In the genomic region with DNA sequence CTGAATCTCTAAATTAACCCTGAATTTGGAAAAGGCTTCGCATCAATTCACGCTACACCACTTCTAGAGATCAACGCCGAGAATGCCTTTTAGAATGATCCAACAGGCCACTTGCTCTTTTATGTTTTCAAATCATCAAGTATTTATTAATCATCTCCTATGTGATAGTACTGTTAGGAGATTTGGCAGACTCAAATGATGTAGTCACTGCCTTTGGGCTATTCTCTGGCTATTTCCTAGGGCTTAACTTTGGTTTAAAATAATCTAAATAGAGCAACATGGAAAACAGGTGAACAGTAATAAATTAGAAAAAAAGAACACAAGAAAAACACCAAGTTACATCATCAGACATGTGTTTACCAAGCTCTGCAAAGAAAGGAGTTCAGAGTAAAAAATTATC, we compare ENCODE assay signal across 35 cellular contexts.
"Had no signal": no experiment of that assay in that cellular context is flagged by ENCODE, and none has a peak within 500 bp of the region (broad histone marks: within the 10 kb centered on the region; RNA-seq: fewer than 3 reads in every experiment).

No MANE protein-coding gene starts in this region.

- H3K4me3 ChIP-seq: adrenal gland, MG63, PC-9 had no signal

- H3K4me3 Mint-ChIP-seq: activated B cell treated with CpG ODN at 0.5 μM for 24 hours; activated CD4-positive, alpha-beta memory T cell treated with anti-CD3 and anti-CD28 coated beads for 36 hours; activated naive CD4-positive, alpha-beta T cell treated with anti-CD3 and anti-CD28 coated beads for 36 hours; activated T-cell treated with anti-CD3 and anti-CD28 coated beads, Interleukin-2, amount 50 U/mL, for 4 hours; activated T-helper 1 cell treated with anti-CD3 and anti-CD28 coated beads, Interleukin-12 subunit alpha, Interleukin-12 subunit beta, Interleukin-2, Interleukin-4 antibody, amounts not matched to agents 30 ng/mL and 10 ng/mL and 1 ng/mL, durations not matched to agents 14 hours and 24 hours and 36 hours; brain had no signal

- H3K27ac ChIP-seq: adrenal gland, PC-9, RWPE1, VCaP had no signal

- H3K36me3 Mint-ChIP-seq: activated CD4-positive, alpha-beta memory T cell treated with anti-CD3 and anti-CD28 coated beads for 36 hours; activated naive CD4-positive, alpha-beta T cell treated with anti-CD3 and anti-CD28 coated beads, Interleukin-2, amount 50 U/mL, for 72 hours; brain had no signal

- H3K4me1 ChIP-seq: adrenal gland had no signal

- H3K27me3 ChIP-seq: adrenal gland, MG63 had no signal

- H3K9me3 Mint-ChIP-seq: activated B cell treated with CpG ODN at 0.5 μM for 24 hours; activated CD4-positive, alpha-beta memory T cell treated with anti-CD3 and anti-CD28 coated beads for 36 hours; activated naive CD4-positive, alpha-beta T cell treated with anti-CD3 and anti-CD28 coated beads for 36 hours; activated naive CD4-positive, alpha-beta T cell treated with anti-CD3 and anti-CD28 coated beads, Interleukin-2, amount 50 U/mL, for 72 hours; activated T-cell treated with anti-CD3 and anti-CD28 coated beads, Interleukin-2, amount 50 U/mL, for 4 hours; activated T-helper 1 cell treated with anti-CD3 and anti-CD28 coated beads, Interleukin-12 subunit alpha, Interleukin-12 subunit beta, Interleukin-2, Interleukin-4 antibody, amounts not matched to agents 30 ng/mL and 10 ng/mL and 1 ng/mL, durations not matched to agents 14 hours and 24 hours and 36 hours; brain had no signal

- ATAC-seq: activated naive CD4-positive, alpha-beta T cell treated with anti-CD3 and anti-CD28 coated beads, Interleukin-2, amount 50 U/mL, for 72 hours; activated T-cell treated with anti-CD3 and anti-CD28 coated beads, Interleukin-2, amount 50 U/mL, for 4 hours; Right ventricle myocardium inferior had no signal

- H3K27ac Mint-ChIP-seq: activated B cell treated with CpG ODN at 0.5 μM for 24 hours; activated CD4-positive, alpha-beta memory T cell treated with anti-CD3 and anti-CD28 coated beads for 36 hours; activated naive CD4-positive, alpha-beta T cell treated with anti-CD3 and anti-CD28 coated beads for 36 hours; activated naive CD4-positive, alpha-beta T cell treated with anti-CD3 and anti-CD28 coated beads, Interleukin-2, amount 50 U/mL, for 72 hours; activated T-helper 1 cell treated with anti-CD3 and anti-CD28 coated beads, Interleukin-12 subunit alpha, Interleukin-12 subunit beta, Interleukin-2, Interleukin-4 antibody, amounts not matched to agents 30 ng/mL and 10 ng/mL and 1 ng/mL, durations not matched to agents 14 hours and 24 hours and 36 hours; brain had no signal

- H3K36me3 ChIP-seq: adrenal gland, MG63 had no signal

- H3K4me1 Mint-ChIP-seq: brain had no signal

- DNase-seq: activated B cell treated with CpG ODN at 0.5 μM for 24 hours; activated CD4-positive, alpha-beta memory T cell treated with anti-CD3 and anti-CD28 coated beads for 36 hours; activated CD4-positive, alpha-beta T cell treated with anti-CD3 and anti-CD28 coated beads for 4 hours; activated CD4-positive, alpha-beta T cell treated with anti-CD3 and anti-CD28 coated beads, Interleukin-2, amount 50 U/mL, for 1 hour; activated CD4-positive, CD25-positive, alpha-beta regulatory T cell treated with anti-CD3 and anti-CD28 coated beads, Interleukin-2, amount 50 U/mL, for 72 hours; activated CD8-positive, alpha-beta memory T cell treated with anti-CD3 and anti-CD28 coated beads, Interleukin-2, amount 50 U/mL, for 4 hours; activated gamma-delta T cell treated with Interleukin-2 at 50 U/mL for 16 hours; activated naive CD4-positive, alpha-beta T cell treated with anti-CD3 and anti-CD28 coated beads for 36 hours; activated T-cell treated with anti-CD3 and anti-CD28 coated beads for 4 hours; activated T-cell treated with anti-CD3 and anti-CD28 coated beads, Interleukin-2, amount 50 U/mL, for 4 hours; adrenal gland; central memory CD4-positive, alpha-beta T cell; MG63; NCI-H1048; NCI-H1105 treated with DMSO at 0.1 percent for 48 hours; NCI-H1436; NCI-H1694; NCI-H1930; NCI-H2081 treated with DMSO at 0.1 percent for 48 hours; NCI-H510A; NCI-H526; NCI-H748 treated with DMSO at 0.1 percent for 48 hours; NK-92 treated with Interleukin-12 subunit alpha and Interleukin-12 subunit beta, amount 100 ng/mL, for 24 hours; PC-9; SIG-M5; SW 1271; T-helper 1 cell; T-helper 2 cell; T-helper 9 cell had no signal

- H3K9me3 ChIP-seq: adrenal gland, MG63 had no signal

- H2AFZ ChIP-seq: PC-9 had no signal

- H3K27me3 Mint-ChIP-seq: activated B cell treated with CpG ODN at 0.5 μM for 24 hours; activated CD4-positive, alpha-beta memory T cell treated with anti-CD3 and anti-CD28 coated beads for 36 hours; brain had no signal

- H3K4me2 ChIP-seq: PC-9 had no signal
